ENCODE assay signal across 12 cellular contexts in genomic region chr3:11734-12133, GRCh38.
DNase-seq lines count a peak whose midpoint lies in the region; ATAC-seq and TF ChIP-seq lines count a peak whose summit lies in the region.
"Had no signal": no experiment of that assay in that cellular context is flagged by ENCODE, and none has a peak within 500 bp of the region (broad histone marks: within the 10 kb centered on the region; RNA-seq: fewer than 3 reads in every experiment).

No MANE protein-coding gene starts in this region.

- intact Hi-C loops in sciatic nerve (cut with DNase I), result no loop called here
- intact Hi-C loops in activated T-helper 1 cell treated with anti-CD3 and anti-CD28 coated beads, Interleukin-12 subunit alpha, Interleukin-12 subunit beta, Interleukin-2, Interleukin-4 antibody, amounts not matched to agents 30 ng/mL and 10 ng/mL and 1 ng/mL, durations not matched to agents 14 hours and 24 hours and 36 hours (cut with micrococcal nuclease), result no loop called here

- H3K27ac Mint-ChIP-seq in T-helper 17 cell, result peak overlapping the region; percentile 1
- H3K27ac Mint-ChIP-seq in activated T-helper 1 cell treated with anti-CD3 and anti-CD28 coated beads, Interleukin-12 subunit alpha, Interleukin-12 subunit beta, Interleukin-2, Interleukin-4 antibody, amounts not matched to agents 30 ng/mL and 10 ng/mL and 1 ng/mL, durations not matched to agents 14 hours and 24 hours and 36 hours, result no peak overlapping the region

- H3K4me1 ChIP-seq in cardiac muscle cell (ENCODE audit: low read depth), result no peaks in the 10 kb centered on the region
- H3K4me1 ChIP-seq: ascending aorta, tibial nerve had no signal

- H3K4me3 Mint-ChIP-seq in T-helper 17 cell, result no peak overlapping the region
- no peak overlapping the region for H3K4me3 Mint-ChIP-seq in activated T-helper 1 cell treated with anti-CD3 and anti-CD28 coated beads, Interleukin-12 subunit alpha, Interleukin-12 subunit beta, Interleukin-2, Interleukin-4 antibody, amounts not matched to agents 30 ng/mL and 10 ng/mL and 1 ng/mL, durations not matched to agents 14 hours and 24 hours and 36 hours

- peaks cover 7% of the 10 kb centered on the region for H3K9me3 Mint-ChIP-seq in activated T-helper 1 cell treated with anti-CD3 and anti-CD28 coated beads, Interleukin-12 subunit alpha, Interleukin-12 subunit beta, Interleukin-2, Interleukin-4 antibody, amounts not matched to agents 30 ng/mL and 10 ng/mL and 1 ng/mL, durations not matched to agents 14 hours and 24 hours and 36 hours

- H3K9me3 ChIP-seq in T-helper 17 cell (ENCODE audit: control insufficient read depth, low read length, poor library complexity, severe bottlenecking) (peaks cover 2% of the 10 kb centered on the region), cardiac muscle cell (ENCODE audit: low read depth) (no peaks in the 10 kb centered on the region)
- H3K9me3 ChIP-seq: ascending aorta, tibial nerve had no signal

- ATAC-seq in GM18909 (IDR thresholded peaks at IDR 0.05; ENCODE audit: poor library complexity, unreplicated experiment), result peak; percentile 77
- ATAC-seq in T-helper 17 cell, result no peak
- ATAC-seq in sciatic nerve, result peak; percentile 65
- ATAC-seq in GM21529 (IDR thresholded peaks at IDR 0.05; ENCODE audit: unreplicated experiment), result no peak
- ATAC-seq in HG03196 (IDR thresholded peaks at IDR 0.05; ENCODE audit: unreplicated experiment), result no peak

- H3K4me3 ChIP-seq in cardiac muscle cell, result no peak overlapping the region
- H3K4me3 ChIP-seq: ascending aorta, tibial nerve had no signal

- H3K36me3 Mint-ChIP-seq in T-helper 17 cell (ENCODE audit: low read depth), result no peaks in the 10 kb centered on the region
- H3K36me3 Mint-ChIP-seq in activated T-helper 1 cell treated with anti-CD3 and anti-CD28 coated beads, Interleukin-12 subunit alpha, Interleukin-12 subunit beta, Interleukin-2, Interleukin-4 antibody, amounts not matched to agents 30 ng/mL and 10 ng/mL and 1 ng/mL, durations not matched to agents 14 hours and 24 hours and 36 hours (ENCODE audit: low read depth), result no peaks in the 10 kb centered on the region

- H3K4me1 Mint-ChIP-seq in T-helper 17 cell, result no peaks in the 10 kb centered on the region
- no peaks in the 10 kb centered on the region for H3K4me1 Mint-ChIP-seq in activated T-helper 1 cell treated with anti-CD3 and anti-CD28 coated beads, Interleukin-12 subunit alpha, Interleukin-12 subunit beta, Interleukin-2, Interleukin-4 antibody, amounts not matched to agents 30 ng/mL and 10 ng/mL and 1 ng/mL, durations not matched to agents 14 hours and 24 hours and 36 hours (ENCODE audit: low read depth)

- no peaks in the 10 kb centered on the region for H3K27me3 ChIP-seq in cardiac muscle cell
- H3K27me3 ChIP-seq: ascending aorta, tibial nerve had no signal

- no peak for TF ChIP-seq CTCF in cardiac muscle cell (IDR thresholded peaks at IDR 0.05; ENCODE audit: low read depth, low read length)

- peaks cover 6% of the 10 kb centered on the region for H3K27me3 Mint-ChIP-seq in T-helper 17 cell
- no peaks in the 10 kb centered on the region for H3K27me3 Mint-ChIP-seq in activated T-helper 1 cell treated with anti-CD3 and anti-CD28 coated beads, Interleukin-12 subunit alpha, Interleukin-12 subunit beta, Interleukin-2, Interleukin-4 antibody, amounts not matched to agents 30 ng/mL and 10 ng/mL and 1 ng/mL, durations not matched to agents 14 hours and 24 hours and 36 hours (ENCODE audit: insufficient read depth)

- no peak for DNase-seq in T-helper 17 cell
- peak; percentile 1 to 8 for DNase-seq in cardiac muscle cell (ENCODE audit: low read depth in 1 of 2, low spot score in 1 of 2)
- peak; percentile 60 for DNase-seq in sciatic nerve (ENCODE audit: low spot score)
- no peak for DNase-seq in NCI-H526 (lab: John Stamatoyannopoulos, UW)
- DNase-seq in activated T-helper 1 cell treated with anti-CD3 and anti-CD28 coated beads, Interleukin-12 subunit alpha, Interleukin-12 subunit beta, Interleukin-2, Interleukin-4 antibody, amounts not matched to agents 30 ng/mL and 10 ng/mL and 1 ng/mL, durations not matched to agents 14 hours and 24 hours and 36 hours (ENCODE audit: low spot score), result no peak
- DNase-seq: GF-D8, NCI-H82 had no signal

- H3K27ac ChIP-seq in cardiac muscle cell, result no peak overlapping the region
- H3K27ac ChIP-seq: ascending aorta, tibial nerve had no signal

- H3K36me3 ChIP-seq in cardiac muscle cell, result no peaks in the 10 kb centered on the region
- H3K36me3 ChIP-seq: ascending aorta, tibial nerve had no signal

Comparison
In these comparisons a context has a peak if more than half of its experiments do, and no peak if none do; other contexts are left out.
1. ATAC-seq: peak in GM18909 (single experiment) and sciatic nerve (single experiment); none in T-helper 17 cell (single experiment), GM21529 (single experiment) and HG03196 (single experiment).
2. DNase-seq: peak in cardiac muscle cell (2 of 2) and sciatic nerve (single experiment); none in T-helper 17 cell (0 of 3), NCI-H526 (0 of 2) and activated T-helper 1 cell treated with anti-CD3 and anti-CD28 coated beads, Interleukin-12 subunit alpha, Interleukin-12 subunit beta, Interleukin-2, Interleukin-4 antibody, amounts not matched to agents 30 ng/mL and 10 ng/mL and 1 ng/mL, durations not matched to agents 14 hours and 24 hours and 36 hours (single experiment).